8 cellular contexts compared by ENCODE assay signal in genomic region chr6:30616811-30617564, GRCh38. TPM values are rescaled to one million over a fixed set of nuclear protein-coding genes. Genes with fewer than 3 reads are reported as not detected.
DNase-seq lines count a peak whose midpoint lies in the region; ATAC-seq, FAIRE-seq and TF ChIP-seq lines count a peak whose summit lies in the region.

Gene PPP1R10 (minus strand): TSS chr6:30617243. CDS start chr6:30609944, 7,299 bp downstream.

- DNase-seq in AML-193 (lab: John Stamatoyannopoulos, UW) (peak; percentile 100), NCI-H510A treated with DMSO at 0.1 percent for 48 hours (lab: John Stamatoyannopoulos, UW) (peak; percentile 99), chondrocyte (ENCODE audit: low spot score) (peak; percentile 100), kidney (peak; percentile 100)
- DNase-seq in activated CD4-positive, alpha-beta T cell treated with anti-CD3 and anti-CD28 coated beads for 24 hours (ENCODE audit: low read depth in 2 of 2), result peak; percentile 92 to 98
- peak; percentile 97 for DNase-seq in stimulated activated CD4-positive, alpha-beta T cell treated with anti-CD3 and anti-CD28 coated beads, Interleukin-15, amount 100 ng/mL, for 24 hours

- TF ChIP-seq CTCF in chondrocyte (IDR thresholded peaks at IDR 0.05) (no peak), kidney (IDR thresholded peaks at IDR 0.05; ENCODE audit: borderline replicate concordance, extremely low read depth, insufficient read depth) (no peak)

- intact Hi-C loops in kidney (cut with DNase I), result no loop called here

- H3K9ac ChIP-seq in kidney (ENCODE audit: low read length in 2 of 2), result peak within 1 kb of the TSS; percentile 95 to 100

- H3K4me1 ChIP-seq in kidney (ENCODE audit: control insufficient read depth in 1 of 2, insufficient read depth in 1 of 2, low read depth in 1 of 2, low read length in 2 of 2), result peaks cover 30 to 35% of the 10 kb centered on the region in 2 donors

- H3K4me3 Mint-ChIP-seq in chondrocyte (ENCODE audit: unreplicated experiment), result peak within 1 kb of the TSS; percentile 99

- H3K27ac Mint-ChIP-seq in chondrocyte (ENCODE audit: unreplicated experiment), result peak within 1 kb of the TSS; percentile 100

- peaks cover 7 to 24% of the 10 kb centered on the region in 2 donors for H3K36me3 ChIP-seq in kidney (ENCODE audit: control insufficient read depth in 1 of 2, insufficient read depth in 2 of 2, low read length in 2 of 2)

- H3K4me3 ChIP-seq in kidney (ENCODE audit: low read length in 2 of 2), result peak within 1 kb of the TSS; percentile 91 to 99

- ATAC-seq in HG03439 (IDR thresholded peaks at IDR 0.05; ENCODE audit: unreplicated experiment), result peak; percentile 81

- peak within 1 kb of the TSS; percentile 98 to 99 for H3K27ac ChIP-seq in kidney (ENCODE audit: low read depth in 2 of 2, low read length in 2 of 2)

- peaks cover 19% of the 10 kb centered on the region for H3K36me3 Mint-ChIP-seq in chondrocyte (ENCODE audit: low read depth)

- no peaks in the 10 kb centered on the region for H3K9me3 Mint-ChIP-seq in chondrocyte (ENCODE audit: low read depth)

- no peaks in the 10 kb centered on the region for H3K9me3 ChIP-seq in kidney (ENCODE audit: control insufficient read depth in 1 of 2, low read length in 2 of 2)

- peaks cover 40% of the 10 kb centered on the region for H3K4me1 Mint-ChIP-seq in chondrocyte (ENCODE audit: low read depth)

- H3K27me3 Mint-ChIP-seq in chondrocyte (ENCODE audit: low read depth), result no peaks in the 10 kb centered on the region

- peak; percentile 100 for TF ChIP-seq POLR2A in GM19193 (IDR thresholded peaks at IDR 0.05; ENCODE audit: extremely low read depth, insufficient read depth, insufficient read length)

- FAIRE-seq in kidney (lab: Jason Lieb, UNC), result peak; percentile 98

RNA-seq across cellular contexts. Expression of gene PPP1R10, which starts in this region (rescaled TPM):
- total RNA-seq in chondrocyte (57.1 to 64.5 TPM (median 58.2 TPM) in 3 replicates), kidney (65.0 TPM)
- 19.7 TPM for polyA plus RNA-seq in kidney (ENCODE audit: insufficient read depth, low read depth, low replicate concordance)

Comparison
In these comparisons a context has a peak if more than half of its experiments do, and no peak if none do; other contexts are left out.
1. Peak in every context shown above with its lines: DNase-seq, ATAC-seq, H3K4me3 ChIP-seq and H3K27ac ChIP-seq.